Comparison of ENCODE assay signal across 8 cellular contexts in the genomic region with DNA sequence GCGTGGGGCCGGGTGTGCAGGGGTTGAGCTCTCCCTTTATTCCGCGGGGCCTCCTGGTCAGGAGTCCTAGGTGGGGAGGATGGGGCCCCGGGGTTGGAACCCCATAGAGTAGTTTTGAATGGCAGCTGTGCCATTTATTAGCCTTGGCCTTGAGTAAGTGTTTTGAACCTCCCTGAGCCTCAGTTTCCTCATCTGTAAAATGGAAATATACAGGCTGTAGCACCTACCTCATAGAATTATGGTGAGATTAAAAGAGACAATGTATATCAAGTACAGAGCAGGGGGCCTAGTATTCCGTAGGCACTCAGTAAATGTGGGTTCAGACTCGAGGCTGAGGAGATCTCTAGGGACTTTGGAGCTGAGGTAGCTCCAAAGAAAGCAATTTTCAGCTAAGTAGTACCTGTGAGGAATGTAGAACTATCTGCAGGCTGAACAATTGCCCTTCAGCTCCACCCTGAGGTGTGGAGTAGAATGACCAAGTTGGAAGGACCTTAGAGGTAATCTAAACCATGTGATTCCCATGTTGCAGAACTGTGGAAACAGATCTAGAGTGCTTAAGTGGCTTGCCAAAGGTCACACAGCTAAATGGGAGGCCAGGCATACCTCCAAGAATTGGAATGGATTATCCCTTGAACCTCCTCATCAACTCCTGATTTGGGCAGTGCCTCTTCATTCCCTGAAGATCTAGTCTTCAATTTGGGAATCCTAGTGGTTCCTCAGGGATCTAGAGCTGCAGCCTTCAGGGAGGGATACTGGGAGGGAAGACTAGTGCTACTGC. TPM values are rescaled to one million over a fixed set of nuclear protein-coding genes. Genes with fewer than 3 reads are reported as not detected.
A peak's percentile ranks its signal among the peaks of the same experiment; 100 is the strongest.
DNase-seq lines count a peak whose midpoint lies in the region; ATAC-seq and TF ChIP-seq lines count a peak whose summit lies in the region.

No MANE protein-coding gene starts in this region.

- H3K9ac ChIP-seq in skeletal muscle tissue (ENCODE audit: low read depth in 1 of 3, low read length in 3 of 3): peak overlapping the region; percentile 78 to 83 (median 83)

- peak overlapping the region; percentile 87 for H2AFZ ChIP-seq in PC-9

- TF ChIP-seq CTCF in PC-9 (conservative IDR thresholded peaks at IDR 0.05): peak; percentile 60

- no peaks in the 10 kb centered on the region for H3K9me2 ChIP-seq in PC-9 (ENCODE audit: insufficient read depth)

- CTCF ChIA-PET in PC-9 (lab: Charles Lee): interaction anchor here (1.0 to 1.9 kb wide), 2 partner anchors 33 to 263 kb away, joined by 4 to 8 read pairs; no protein-coding TSS in a partner anchor

- peak; percentile 85 for ATAC-seq in GM21390 (IDR thresholded peaks at IDR 0.05; ENCODE audit: unreplicated experiment)

- peak overlapping the region; percentile 86 for H3K4me3 ChIP-seq in PC-9
- H3K4me3 ChIP-seq in iPS-11a (ENCODE audit: low read depth, low read length): peak overlapping the region; percentile 56
- peak overlapping the region; percentile 76 to 87 (median 85) for H3K4me3 ChIP-seq in skeletal muscle tissue (ENCODE audit: low read length in 3 of 3)

- peak overlapping the region; percentile 62 for H3K4me2 ChIP-seq in PC-9

- no peaks in the 10 kb centered on the region for H4K20me1 ChIP-seq in PC-9 (ENCODE audit: insufficient read depth)

- H3F3A ChIP-seq in PC-9 (ENCODE audit: insufficient read depth, low read depth): no peaks in the 10 kb centered on the region

- DNase-seq in EL (peak; percentile 50), HT-29 (ENCODE audit: low spot score) (peak; percentile 90), PC-9 (peak; percentile 35 to 70), amniotic epithelial cell (ENCODE audit: low read depth) (peak; percentile 68), pons (ENCODE audit: low spot score) (no peak)

- BruUV-seq in PC-9 (replicated peaks; lab: Mats Ljungman, UMichigan): TSS peak; percentile 48

- 0 out of 2 replicates have a peak, but pooled peaks cover 4% of the 10 kb centered on the region for H3K79me2 ChIP-seq in PC-9 (ENCODE audit: low read depth)

- intact Hi-C loops in PC-9 (cut with micrococcal nuclease; ENCODE audit: unreplicated experiment): loop anchor here (2.0 kb wide), 1 partner anchor 32 kb away; the partner anchor contains the start of gene RHOG

- H3K4me1 ChIP-seq in PC-9 (replicated peaks; ENCODE audit: insufficient read depth) (peaks cover 3% of the 10 kb centered on the region), skeletal muscle tissue (ENCODE audit: control insufficient read depth in 3 of 3, insufficient read depth in 3 of 3, low read length in 3 of 3) (peaks cover 16 to 27% (median 18%) of the 10 kb centered on the region in 3 donors)

- H3K27ac ChIP-seq in PC-9 (no peak overlapping the region), skeletal muscle tissue (ENCODE audit: low read depth, low read length) (no peak overlapping the region)

- H3K36me3 ChIP-seq in PC-9 (ENCODE audit: low read depth) (no peaks in the 10 kb centered on the region), skeletal muscle tissue (ENCODE audit: control insufficient read depth in 3 of 3, insufficient read depth in 3 of 3, low read length in 3 of 3) (no peaks in the 10 kb centered on the region)

- H3K27me3 ChIP-seq in PC-9 (ENCODE audit: insufficient read depth, low read depth) (no peaks in the 10 kb centered on the region), skeletal muscle tissue (ENCODE audit: control insufficient read depth in 3 of 3, insufficient read depth in 3 of 3, low read length in 3 of 3) (no peaks in the 10 kb centered on the region)

- H3K9me3 ChIP-seq in PC-9 (ENCODE audit: insufficient read depth, low read depth) (no peaks in the 10 kb centered on the region), skeletal muscle tissue (ENCODE audit: control insufficient read depth in 3 of 3, low read length in 3 of 3) (no peaks in the 10 kb centered on the region)

- POLR2A ChIA-PET in PC-9 (lab: Charles Lee; ENCODE audit: unreplicated experiment): interaction anchor here (0.7 kb wide), 1 partner anchor 897 kb away, joined by 4 read pairs; no protein-coding TSS in a partner anchor

RNA-seq across cellular contexts. Expression of gene PGAP2, which starts 0.7 kb away (rescaled TPM):
- 40.9 and 41.3 TPM in 2 replicates for total RNA-seq in HT-29 (2014; rRNA removed; shearing (Covaris generic))
- total RNA-seq in PC-9 (2021) (37.7 and 39.5 TPM in 2 replicates), skeletal muscle tissue (8.9 TPM)

RNA-seq across cellular contexts. Expression of gene NUP98, which starts 11.7 kb away (rescaled TPM):
- total RNA-seq in HT-29 (2014; rRNA removed; shearing (Covaris generic)): 151 and 165 TPM in 2 replicates
- total RNA-seq in PC-9 (2021) (49.8 and 59.7 TPM in 2 replicates), skeletal muscle tissue (75.2 TPM)

RNA-seq across cellular contexts. Expression of gene RHOG, which starts 31.7 kb away (rescaled TPM):
- 53.4 and 58.9 TPM in 2 replicates for total RNA-seq in HT-29 (2014; rRNA removed; shearing (Covaris generic))
- total RNA-seq in PC-9 (2021): 31.0 and 36.1 TPM in 2 replicates
- total RNA-seq in skeletal muscle tissue: 1.6 TPM

RNA-seq across cellular contexts. Expression of gene STIM1, which starts 46.4 kb away (rescaled TPM):
- 28.3 and 29.4 TPM in 2 replicates for total RNA-seq in HT-29 (2014; rRNA removed; shearing (Covaris generic))
- total RNA-seq in PC-9 (2021) (26.8 and 28.3 TPM in 2 replicates), skeletal muscle tissue (54.8 TPM)

Comparison
In these comparisons a context has a peak if more than half of its experiments do, and no peak if none do; other contexts are left out.
1. RNA of gene RHOG, which starts 31.7 kb away (total RNA-seq): 53.4 to 58.9 TPM in HT-29 and 31.0 to 36.1 TPM in PC-9; 1.6 TPM in skeletal muscle tissue (single experiment); every median in the first group is over 10 times any median in the second.
2. Peak in every context shown above with its lines, with median percentiles within 50 percentile points of each other: H3K4me3 ChIP-seq.